22 cellular contexts compared by ENCODE assay signal in genomic region chr4:89722517-89722916, GRCh38.
"Had no signal": no experiment of that assay in that cellular context is flagged by ENCODE, and none has a peak within 500 bp of the region (broad histone marks: within the 10 kb centered on the region; RNA-seq: fewer than 3 reads in every experiment).

No MANE protein-coding gene starts in this region.

- H3K4me1 ChIP-seq: colonic mucosa, esophagus muscularis mucosa, gastroesophageal sphincter, heart left ventricle, left lung, lower lobe of right lung had no signal

- H3K27me3 ChIP-seq: colonic mucosa, esophagus muscularis mucosa, foreskin keratinocyte, gastroesophageal sphincter, heart left ventricle, hepatocyte, left lung had no signal

- H3K79me2 ChIP-seq: hepatocyte had no signal

- H3K9me3 ChIP-seq: colonic mucosa, esophagus muscularis mucosa, gastroesophageal sphincter, heart left ventricle, left lung, lower lobe of right lung, mucosa of descending colon had no signal

- ATAC-seq: effector memory CD8-positive, alpha-beta T cell; foreskin keratinocyte; gastroesophageal sphincter; heart left ventricle; left cardiac atrium; left lung; left ventricle myocardium superior; lower lobe of right lung; mucosa of descending colon; naive thymus-derived CD8-positive, alpha-beta T cell had no signal

- H3K27ac ChIP-seq: colonic mucosa, esophagus muscularis mucosa, foreskin keratinocyte, gastroesophageal sphincter, heart left ventricle, hepatocyte, left lung, lower lobe of right lung had no signal

- FAIRE-seq: endometrium, frontal cortex, islet of Langerhans had no signal

- DNase-seq: colonic mucosa; cortex of kidney; effector CD8-positive, alpha-beta T cell; effector memory CD8-positive, alpha-beta T cell; endodermal cell; foreskin keratinocyte; heart left ventricle; hypothalamus; left cardiac atrium; left lung; left ventricle myocardium superior; lower lobe of right lung; mesenchymal stem cell; mucosa of descending colon; naive B cell; naive thymus-derived CD8-positive, alpha-beta T cell had no signal

- H3K4me2 ChIP-seq: hepatocyte had no signal

- H3K36me3 ChIP-seq: colonic mucosa, esophagus muscularis mucosa, gastroesophageal sphincter, heart left ventricle, left lung, lower lobe of right lung had no signal

- H3K4me3 ChIP-seq: colonic mucosa, esophagus muscularis mucosa, gastroesophageal sphincter, heart left ventricle, hepatocyte, left lung, lower lobe of right lung, mucosa of descending colon had no signal

- H2AFZ ChIP-seq: hepatocyte had no signal
